8 cellular contexts compared by ENCODE assay signal in the genomic region with DNA sequence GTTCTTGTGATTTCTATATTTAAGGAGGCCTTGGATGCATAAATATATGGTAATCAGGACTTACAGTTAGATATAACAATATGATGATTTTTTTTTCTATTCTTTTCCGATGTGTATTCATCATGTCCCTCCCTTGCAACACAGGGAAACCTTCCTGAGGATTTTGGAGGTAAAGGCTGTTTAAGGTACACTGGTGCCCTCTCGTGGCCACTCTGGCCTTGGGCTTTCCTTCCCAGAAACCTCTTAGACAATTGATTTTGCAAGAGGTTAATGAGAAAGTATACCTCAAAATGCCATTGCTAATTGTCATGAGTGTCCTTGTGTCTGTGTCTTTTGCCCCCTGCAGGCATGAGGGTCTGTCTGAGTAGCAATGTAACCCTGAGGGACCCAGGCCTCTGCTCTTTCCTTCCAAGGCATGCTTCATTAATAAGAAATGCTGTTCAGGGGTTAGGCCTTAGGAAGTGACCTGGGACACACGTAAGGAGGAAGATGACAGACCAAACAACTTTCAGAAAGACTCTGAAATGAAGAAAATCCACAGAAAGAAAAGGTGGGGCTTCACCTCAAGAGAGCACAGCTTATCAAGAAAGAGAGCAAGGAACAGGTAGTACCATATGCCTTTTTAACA.
DNase-seq lines count a peak whose midpoint lies in the region; ATAC-seq and TF ChIP-seq lines count a peak whose summit lies in the region.

No MANE protein-coding gene starts in this region.

- ATAC-seq in CD8-positive, alpha-beta T cell, result no peak
- no peak for ATAC-seq in naive B cell (ENCODE audit: low read depth in 2 of 2)
- no peak for ATAC-seq in GM18868 (IDR thresholded peaks at IDR 0.05; ENCODE audit: unreplicated experiment)

- H3K36me3 Mint-ChIP-seq in CD8-positive, alpha-beta T cell, result no peaks in the 10 kb centered on the region
- no peaks in the 10 kb centered on the region for H3K36me3 Mint-ChIP-seq in naive B cell

- no peaks in the 10 kb centered on the region for H3K36me3 ChIP-seq in CD8-positive, alpha-beta T cell (ENCODE audit: insufficient read depth, low read length)
- H3K36me3 ChIP-seq in HAP-1 (replicated peaks) (no peaks in the 10 kb centered on the region), esophagus muscularis mucosa (no peaks in the 10 kb centered on the region), transverse colon (no peaks in the 10 kb centered on the region)

- H3K4me1 Mint-ChIP-seq in CD8-positive, alpha-beta T cell (ENCODE audit: low read depth), result no peaks in the 10 kb centered on the region
- no peaks in the 10 kb centered on the region for H3K4me1 Mint-ChIP-seq in naive B cell

- no peaks in the 10 kb centered on the region for H3K9me3 Mint-ChIP-seq in CD8-positive, alpha-beta T cell
- no peaks in the 10 kb centered on the region for H3K9me3 Mint-ChIP-seq in naive B cell

- H3K27ac ChIP-seq in CD8-positive, alpha-beta T cell (ENCODE audit: low read depth, low read length), result no peak overlapping the region
- H3K27ac ChIP-seq in esophagus muscularis mucosa (replicated peaks in 1 of 4) (no peak overlapping the region), transverse colon (no peak overlapping the region)

- no peak overlapping the region for H3K4me3 Mint-ChIP-seq in CD8-positive, alpha-beta T cell
- H3K4me3 Mint-ChIP-seq in naive B cell, result no peak overlapping the region

- TF ChIP-seq EP300 in esophagus muscularis mucosa (IDR thresholded peaks at IDR 0.05) (no peak), transverse colon (IDR thresholded peaks at IDR 0.05; ENCODE audit: low read depth) (no peak)

- intact Hi-C loops in CD8-positive, alpha-beta T cell (cut with DNase I, micrococcal nuclease), result loop anchor here in 1 of 2 experiments (10.0 kb wide), 1 partner anchor 1290 kb away; no protein-coding TSS in a partner anchor
- intact Hi-C loops in esophagus muscularis mucosa (cut with DNase I), result loop anchor here (5.0 kb wide), 2 partner anchors 1103 to 1293 kb away; no protein-coding TSS in a partner anchor
- intact Hi-C loops in transverse colon (cut with DNase I; ENCODE audit: low total_unique reads), result loop anchor here (2.0 to 10.0 kb wide), 3 partner anchors 1100 to 1433 kb away; a partner anchor contains a TSS

- no peak overlapping the region for H3K27ac Mint-ChIP-seq in CD8-positive, alpha-beta T cell
- no peak overlapping the region for H3K27ac Mint-ChIP-seq in naive B cell

- POLR2A ChIA-PET in CD8-positive, alpha-beta T cell (lab: Charles Lee), result no interaction called here

- no peaks in the 10 kb centered on the region for H3K4me1 ChIP-seq in CD8-positive, alpha-beta T cell (ENCODE audit: insufficient read depth, low read length)
- H3K4me1 ChIP-seq in HAP-1 (no peaks in the 10 kb centered on the region), esophagus muscularis mucosa (no peaks in the 10 kb centered on the region), transverse colon (no peaks in the 10 kb centered on the region)

- no peak overlapping the region for H3K4me3 ChIP-seq in CD8-positive, alpha-beta T cell (ENCODE audit: low read depth, low read length)
- no peak overlapping the region for H3K4me3 ChIP-seq in HAP-1
- H3K4me3 ChIP-seq in esophagus muscularis mucosa, result no peak overlapping the region
- H3K4me3 ChIP-seq in transverse colon, result no peak overlapping the region

- no peak for TF ChIP-seq POLR2A in esophagus muscularis mucosa (IDR thresholded peaks at IDR 0.05; ENCODE audit: low read depth)
- no peak for TF ChIP-seq POLR2A in transverse colon (IDR thresholded peaks at IDR 0.05)

- H3K27me3 ChIP-seq in CD8-positive, alpha-beta T cell (ENCODE audit: insufficient read depth, low read length), result no peaks in the 10 kb centered on the region
- H3K27me3 ChIP-seq in HAP-1 (ENCODE audit: low read depth) (no peaks in the 10 kb centered on the region), esophagus muscularis mucosa (no peaks in the 10 kb centered on the region), transverse colon (no peaks in the 10 kb centered on the region)

- H3K9me3 ChIP-seq in CD8-positive, alpha-beta T cell (ENCODE audit: low read length), result no peaks in the 10 kb centered on the region
- H3K9me3 ChIP-seq in HAP-1 (no peaks in the 10 kb centered on the region), esophagus muscularis mucosa (no peaks in the 10 kb centered on the region), transverse colon (no peaks in the 10 kb centered on the region)

- in situ Hi-C loops in HAP-1 (cut with MboI; ENCODE audit: low sequenced_read_pairs) (loop anchor here (25.0 kb wide), 1 partner anchor 1283 kb away; no protein-coding TSS in a partner anchor), transverse colon (cut with MboI; ENCODE audit: low pct_ligation_motif_present in 1 of 4, low pct_unique_long_range_greater_than_20kb in 1 of 4, low sequenced_read_pairs in 3 of 4) (loop anchor here (10.0 to 25.0 kb wide), 3 partner anchors 1108 to 1300 kb away; a partner anchor contains a TSS)

- WGBS in esophagus muscularis mucosa, result 25% methylated on average over 3 of the region's 3 CpGs
- 20 to 54% methylated on average over 1 to 3 of the region's 3 CpGs for whole genome bisulfite sequencing in transverse colon (ENCODE audit: low coverage in 1 of 2), 2 donors

- CTCF ChIA-PET in CD8-positive, alpha-beta T cell (lab: Charles Lee), result interaction anchor here (0.9 to 5.1 kb wide), 2 partner anchors 8 to 10 kb away, joined by 3 to 20 read pairs; no protein-coding TSS in a partner anchor

- peak; percentile 35 for TF ChIP-seq CTCF in CD8-positive, alpha-beta T cell (IDR thresholded peaks at IDR 0.05)
- TF ChIP-seq CTCF in esophagus muscularis mucosa (IDR thresholded peaks at IDR 0.05) (peak; percentile 67 to 82 (median 81)), transverse colon (IDR thresholded peaks at IDR 0.05) (peak; percentile 70 to 77 (median 75))

- peaks cover 6% of the 10 kb centered on the region for H3K27me3 Mint-ChIP-seq in CD8-positive, alpha-beta T cell (ENCODE audit: low read depth)
- peaks cover 4 to 6% (median 5%) of the 10 kb centered on the region in 3 donors for H3K27me3 Mint-ChIP-seq in naive B cell

- DNase-seq in CD8-positive, alpha-beta T cell, result peak in 2 of 7 experiments; percentile 8 to 20
- peak; percentile 72 to 83 for DNase-seq in HAP-1 (ENCODE audit: low spot score in 2 of 2)
- peak; percentile 43 for DNase-seq in NCI-H2227 treated with DMSO at 0.1 percent for 48 hours (lab: John Stamatoyannopoulos, UW)
- DNase-seq in activated CD4-positive, alpha-beta T cell treated with anti-CD3 and anti-CD28 coated beads, Interleukin-2, amount 50 U/mL, for 4 hours, result peak; percentile 1 to 6
- no peak for DNase-seq in esophagus muscularis mucosa (ENCODE audit: extremely low spot score)
- peak; percentile 9 for DNase-seq in naive B cell
- peak; percentile 70 for DNase-seq in transverse colon
